Comparison of ENCODE assay signal across 1 cellular context in genomic region chr6:26305097-26305841, GRCh38.
TF ChIP-seq lines count a peak whose summit lies in the region.

No MANE protein-coding gene starts in this region.

TF ChIP-seq in HepG2, 621 proteins besides CTCF, POLR2A, EP300 and RAD21 (continued from another document and continues in another):
- TF ChIP-seq ZNF275 (CRISPR knock-in tag; IDR thresholded peaks at IDR 0.05; ENCODE audit: borderline replicate concordance) (no peak), ZGPAT (CRISPR knock-in tag; IDR thresholded peaks at IDR 0.05) (peak; percentile 90), ZNF780A (CRISPR knock-in tag; IDR thresholded peaks at IDR 0.05) (no peak), KLF11 (CRISPR knock-in tag; IDR thresholded peaks at IDR 0.05) (0 out of 2 replicates have a peak, but pooled peaks have one; percentile 18), PRPF4 (IDR thresholded peaks at IDR 0.05; ENCODE audit: low read depth, low read length, poor library complexity, severe bottlenecking) (peak; percentile 82), PBX3 (CRISPR knock-in tag; IDR thresholded peaks at IDR 0.05; ENCODE audit: borderline replicate concordance) (no peak), CBX5 (CRISPR knock-in tag; IDR thresholded peaks at IDR 0.05; ENCODE audit: borderline replicate concordance) (peak; percentile 50; the same call in 1 of the 2 replicates), ATF3 (CRISPR knock-in tag; IDR thresholded peaks at IDR 0.05) (peak; percentile 37; the same call in 1 of the 2 replicates), PATZ1 (CRISPR knock-in tag; IDR thresholded peaks at IDR 0.05) (no peak), ZNF335 (CRISPR knock-in tag; IDR thresholded peaks at IDR 0.05) (0 out of 2 replicates have a peak, but pooled peaks have one; percentile 37), CAMTA2 (CRISPR knock-in tag; IDR thresholded peaks at IDR 0.05; ENCODE audit: borderline replicate concordance) (no peak), ZSCAN5A (CRISPR knock-in tag; IDR thresholded peaks at IDR 0.05; ENCODE audit: borderline replicate concordance) (peak; percentile 58; the same call in 1 of the 2 replicates), IRF9 (CRISPR knock-in tag; IDR thresholded peaks at IDR 0.05; ENCODE audit: borderline replicate concordance) (no peak), ZNF687 (CRISPR knock-in tag; IDR thresholded peaks at IDR 0.05) (no peak), ZIK1 (CRISPR knock-in tag; IDR thresholded peaks at IDR 0.05; ENCODE audit: borderline replicate concordance, low read depth) (no peak), WIZ (CRISPR knock-in tag; IDR thresholded peaks at IDR 0.05) (no peak), ZNF329 (CRISPR knock-in tag; IDR thresholded peaks at IDR 0.05; ENCODE audit: low read depth) (no peak), RFX3 (CRISPR knock-in tag; IDR thresholded peaks at IDR 0.05) (no peak), RXRB (CRISPR knock-in tag; IDR thresholded peaks at IDR 0.05; ENCODE audit: borderline replicate concordance) (peak; percentile 63; the same call in 1 of the 2 replicates), ZNF629 (CRISPR knock-in tag; conservative IDR thresholded peaks at IDR 0.05) (peak; percentile 43; the same call in 1 of the 2 replicates), ZFP37 (CRISPR knock-in tag; IDR thresholded peaks at IDR 0.05; ENCODE audit: borderline replicate concordance) (no peak), THRA (CRISPR knock-in tag; IDR thresholded peaks at IDR 0.05; ENCODE audit: borderline replicate concordance) (no peak), TEF (CRISPR knock-in tag; IDR thresholded peaks at IDR 0.05) (no peak), ZNF501 (CRISPR knock-in tag; IDR thresholded peaks at IDR 0.05) (no peak), SMAD3 (CRISPR knock-in tag; IDR thresholded peaks at IDR 0.05) (peak; percentile 86), REST (IDR thresholded peaks at IDR 0.05; ENCODE audit: borderline replicate concordance in 1 of 2, low read depth in 1 of 2, low read length in 2 of 2) (no peak), SKI (IDR thresholded peaks at IDR 0.05; ENCODE audit: partially characterized antibody) (no peak), E2F5 (CRISPR knock-in tag; conservative IDR thresholded peaks at IDR 0.05) (no peak), CHCHD3 (CRISPR knock-in tag; IDR thresholded peaks at IDR 0.05) (no peak), BRD4 (CRISPR knock-in tag; IDR thresholded peaks at IDR 0.05) (no peak), ZNF563 (CRISPR knock-in tag; IDR thresholded peaks at IDR 0.05) (no peak), TRIM22 (IDR thresholded peaks at IDR 0.05) (no peak), FOSL2 (CRISPR knock-in tag; IDR thresholded peaks at IDR 0.05) (peak; percentile 48; the same call in 1 of the 2 replicates)
